In genomic region chr2:88355486-88355885, GRCh38 we compare ENCODE assay signal across 20 cellular contexts.
"Had no signal": no experiment of that assay in that cellular context is flagged by ENCODE, and none has a peak within 500 bp of the region (broad histone marks: within the 10 kb centered on the region; RNA-seq: fewer than 3 reads in every experiment).

No MANE protein-coding gene starts in this region.

- H3K27ac Mint-ChIP-seq: activated CD4-positive, alpha-beta T cell treated with anti-CD3 and anti-CD28 coated beads, Interleukin-2, amount 10 ng/mL, durations not matched to agents 7 days and 5 days; activated CD8-positive, alpha-beta T cell treated with anti-CD3 and anti-CD28 coated beads, Interleukin-2, amount 10 ng/mL, durations not matched to agents 7 days and 5 days; activated naive CD8-positive, alpha-beta T cell treated with anti-CD3 and anti-CD28 coated beads, Interleukin-2, amount 50 U/mL, for 24 hours; activated T-helper 1 cell treated with anti-CD3 and anti-CD28 coated beads, Interleukin-12 subunit alpha, Interleukin-12 subunit beta, Interleukin-2, Interleukin-4 antibody, amounts not matched to agents 30 ng/mL and 10 ng/mL and 1 ng/mL, durations not matched to agents 14 hours and 24 hours and 36 hours; mesothelial cell of epicardium; natural killer cell; T-helper 2 cell treated with Interferon-gamma antibody and Interleukin-4, amounts not matched to agents 5 μg/mL and 100 μg/mL, for 36 hours had no signal

- H3K27me3 ChIP-seq: pancreas, thyroid gland had no signal

- H3K36me3 Mint-ChIP-seq: mesothelial cell of epicardium, natural killer cell had no signal

- H3K9me3 Mint-ChIP-seq: activated CD4-positive, alpha-beta T cell treated with anti-CD3 and anti-CD28 coated beads, Interleukin-2, amount 10 ng/mL, durations not matched to agents 7 days and 5 days; activated naive CD8-positive, alpha-beta T cell treated with anti-CD3 and anti-CD28 coated beads, Interleukin-2, amount 50 U/mL, for 24 hours; activated T-helper 1 cell treated with anti-CD3 and anti-CD28 coated beads, Interleukin-12 subunit alpha, Interleukin-12 subunit beta, Interleukin-2, Interleukin-4 antibody, amounts not matched to agents 30 ng/mL and 10 ng/mL and 1 ng/mL, durations not matched to agents 14 hours and 24 hours and 36 hours; natural killer cell; T-helper 2 cell treated with Interferon-gamma antibody and Interleukin-4, amounts not matched to agents 5 μg/mL and 100 μg/mL, for 36 hours had no signal

- H3K4me3 ChIP-seq: left ventricle myocardium inferior, pancreas, thyroid gland had no signal

- H3K27ac ChIP-seq: left ventricle myocardium inferior, pancreas, thyroid gland, VCaP had no signal

- ATAC-seq: activated CD8-positive, alpha-beta T cell treated with anti-CD3 and anti-CD28 coated beads, Interleukin-2, amount 10 ng/mL, durations not matched to agents 7 days and 5 days; activated naive CD8-positive, alpha-beta T cell treated with anti-CD3 and anti-CD28 coated beads, Interleukin-2, amount 50 U/mL, for 24 hours; natural killer cell; pancreas; right cardiac atrium; stimulated activated naive CD8-positive, alpha-beta T cell treated with anti-CD3 and anti-CD28 coated beads, Interleukin-15, Interleukin-2, amounts not matched to agents 100 U/mL and 50 U/mL, for 24 hours had no signal

- H3K4me1 Mint-ChIP-seq: activated CD4-positive, alpha-beta T cell treated with anti-CD3 and anti-CD28 coated beads, Interleukin-2, amount 10 ng/mL, durations not matched to agents 7 days and 5 days; mesothelial cell of epicardium had no signal

- H3K9me3 ChIP-seq: left ventricle myocardium inferior, pancreas, thyroid gland had no signal

- H3K4me3 Mint-ChIP-seq: activated CD4-positive, alpha-beta T cell treated with anti-CD3 and anti-CD28 coated beads, Interleukin-2, amount 10 ng/mL, durations not matched to agents 7 days and 5 days; activated CD8-positive, alpha-beta T cell treated with anti-CD3 and anti-CD28 coated beads, Interleukin-2, amount 10 ng/mL, durations not matched to agents 7 days and 5 days; activated naive CD8-positive, alpha-beta T cell treated with anti-CD3 and anti-CD28 coated beads, Interleukin-2, amount 50 U/mL, for 24 hours; activated T-helper 1 cell treated with anti-CD3 and anti-CD28 coated beads, Interleukin-12 subunit alpha, Interleukin-12 subunit beta, Interleukin-2, Interleukin-4 antibody, amounts not matched to agents 30 ng/mL and 10 ng/mL and 1 ng/mL, durations not matched to agents 14 hours and 24 hours and 36 hours; mesothelial cell of epicardium; natural killer cell; T-helper 2 cell treated with Interferon-gamma antibody and Interleukin-4, amounts not matched to agents 5 μg/mL and 100 μg/mL, for 36 hours had no signal

- H3K4me1 ChIP-seq: pancreas had no signal

- H3K36me3 ChIP-seq: left ventricle myocardium inferior, pancreas, thyroid gland had no signal

- DNase-seq: activated CD4-positive, alpha-beta T cell treated with anti-CD3 and anti-CD28 coated beads, Interleukin-2, amount 10 ng/mL, durations not matched to agents 7 days and 5 days; activated CD4-positive, CD25-positive, alpha-beta regulatory T cell treated with anti-CD3 and anti-CD28 coated beads, Interleukin-2, amount 50 U/mL, for 72 hours; activated CD8-positive, alpha-beta T cell treated with anti-CD3 and anti-CD28 coated beads, Interleukin-2, amount 10 ng/mL, durations not matched to agents 7 days and 5 days; activated gamma-delta T cell; activated naive CD4-positive, alpha-beta T cell treated with anti-CD3 and anti-CD28 coated beads, Interleukin-2, amount 50 U/mL, for 16 hours; activated naive CD8-positive, alpha-beta T cell treated with anti-CD3 and anti-CD28 coated beads, Interleukin-2, amount 50 U/mL, for 24 hours; cortex of kidney; erythroblast; foreskin fibroblast; left ventricle myocardium inferior; natural killer cell; pancreas; right cardiac atrium; stimulated activated CD4-positive, alpha-beta T cell treated with anti-CD3 and anti-CD28 coated beads, Interleukin-4, amount 100 ng/mL, for 4 hours; stimulated activated naive CD8-positive, alpha-beta T cell treated with anti-CD3 and anti-CD28 coated beads, Interleukin-15, Interleukin-2, amounts not matched to agents 100 U/mL and 50 U/mL, for 24 hours; thyroid gland had no signal
